In genomic region chr22:44132724-44133123, GRCh38 we compare ENCODE assay signal across 13 cellular contexts. TPM values are rescaled to one million over a fixed set of nuclear protein-coding genes. Genes with fewer than 3 reads are reported as not detected.
A peak's percentile ranks its signal among the peaks of the same experiment; 100 is the strongest.
DNase-seq lines count a peak whose midpoint lies in the region; ATAC-seq and TF ChIP-seq lines count a peak whose summit lies in the region.
"Had no signal": no experiment of that assay in that cellular context is flagged by ENCODE, and none has a peak within 500 bp of the region (broad histone marks: within the 10 kb centered on the region; RNA-seq: fewer than 3 reads in every experiment).

No MANE protein-coding gene starts in this region.

- H2BK5ac ChIP-seq in H9 (ENCODE audit: insufficient read length, low read length), result no peak overlapping the region

- no peak overlapping the region for H3T11ph ChIP-seq in H9 (ENCODE audit: low read length)

- H3K9ac ChIP-seq in H9 (ENCODE audit: extremely low read depth, insufficient read length, low read length), result no peak overlapping the region
- H3K9ac ChIP-seq: BLaER1 had no signal

- H3K4ac ChIP-seq in H9 (ENCODE audit: low read depth, low read length), result no peak overlapping the region

- peaks cover 17% of the 10 kb centered on the region for H3K36me3 ChIP-seq in osteoblast (ENCODE audit: insufficient read depth, low read length)

- no peak overlapping the region for H3K18ac ChIP-seq in H9 (ENCODE audit: insufficient read length, low read depth, low read length)

- H2BK15ac ChIP-seq in H9 (ENCODE audit: low read depth, low read length), result no peak overlapping the region

- WGBS in H9 (ENCODE audit: extremely low coverage, insufficient read length, low lambda C conversion rate), result no CpG with 5 or more reads among the region's 12 CpGs

- no peak overlapping the region for H3K56ac ChIP-seq in H9 (ENCODE audit: insufficient read length, low read depth, low read length)

- peak overlapping the region; percentile 18 for H3K4me3 ChIP-seq in osteoblast (ENCODE audit: insufficient read depth, low read length)
- H3K4me3 ChIP-seq: BLaER1 had no signal

- H3K23me2 ChIP-seq in H9 (ENCODE audit: insufficient read length, low read depth, low read length, poor library complexity, severe bottlenecking), result no peaks in the 10 kb centered on the region

- ATAC-seq in HG02840 (IDR thresholded peaks at IDR 0.05; ENCODE audit: low FRiP score, unreplicated experiment) (no peak), HG02623 (IDR thresholded peaks at IDR 0.05; ENCODE audit: unreplicated experiment) (no peak), HG03045 (IDR thresholded peaks at IDR 0.05; ENCODE audit: unreplicated experiment) (no peak)
- ATAC-seq: HepG2, T-helper 17 cell had no signal

- no peak overlapping the region for H4K5ac ChIP-seq in H9 (ENCODE audit: insufficient read length, low read depth, low read length)

- H3K4me2 ChIP-seq in H9 (ENCODE audit: insufficient read depth, insufficient read length, low read length), result no peak overlapping the region
- H3K4me2 ChIP-seq in osteoblast (ENCODE audit: insufficient read depth, low read length), result peak overlapping the region; percentile 49
- H3K4me2 ChIP-seq: BLaER1 had no signal

- DNase-seq in ELF-1 (ENCODE audit: low read depth, low spot score), result peak; percentile 40
- peak; percentile 63 for DNase-seq in H9
- no peak for DNase-seq in endothelial cell (ENCODE audit: low spot score)
- no peak for DNase-seq in osteoblast (ENCODE audit: insufficient read length, low spot score, missing footprints)
- DNase-seq: Karpas-422, NCI-H2029, SHP77 treated with DMSO at 0.1 percent for 48 hours, T-helper 17 cell had no signal

- H4K20me1 ChIP-seq in H9 (ENCODE audit: control insufficient read depth, insufficient read depth, insufficient read length) (no peaks in the 10 kb centered on the region), osteoblast (ENCODE audit: insufficient read depth, low read length) (no peaks in the 10 kb centered on the region)
- H4K20me1 ChIP-seq: BLaER1 had no signal

- no peak overlapping the region for H3K27ac Mint-ChIP-seq in H9
- no peak overlapping the region for H3K27ac Mint-ChIP-seq in endothelial cell (ENCODE audit: unreplicated experiment)
- H3K27ac Mint-ChIP-seq: T-helper 17 cell had no signal

- no peak overlapping the region for H2AK5ac ChIP-seq in H9 (ENCODE audit: insufficient read length, low read length)

- H3K9me3 Mint-ChIP-seq in H9 (peaks cover 21% of the 10 kb centered on the region in 2 experiments), endothelial cell (ENCODE audit: unreplicated experiment) (peaks cover 4% of the 10 kb centered on the region)

- H3K23ac ChIP-seq in H9 (ENCODE audit: insufficient read length, low read depth, low read length), result no peak overlapping the region

- H3K4me3 Mint-ChIP-seq in H9 (no peak overlapping the region; a peak in 1 of 5 replicates), endothelial cell (ENCODE audit: unreplicated experiment) (peak overlapping the region; percentile 63)
- H3K4me3 Mint-ChIP-seq: T-helper 17 cell had no signal

- H3K4me1 ChIP-seq in H9 (ENCODE audit: insufficient read depth, low read length), result peaks cover 3% of the 10 kb centered on the region
- H3K4me1 ChIP-seq in osteoblast (ENCODE audit: insufficient read depth, low read length), result peaks cover 33% of the 10 kb centered on the region

- no peak overlapping the region for H4K8ac ChIP-seq in H9 (replicated peaks; ENCODE audit: insufficient read length, low read depth, low read length)

- H3K36me3 Mint-ChIP-seq in H9 (ENCODE audit: insufficient read depth in 1 of 3, low read depth in 3 of 3), result peaks cover 15 to 23% (median 22%) of the 10 kb centered on the region in 3 experiments
- peaks cover 63% of the 10 kb centered on the region for H3K36me3 Mint-ChIP-seq in endothelial cell (ENCODE audit: low read depth, unreplicated experiment)

- no peak overlapping the region for H2BK12ac ChIP-seq in H9 (ENCODE audit: insufficient read length, low read depth, low read length)

- H3K79me2 ChIP-seq in H9 (ENCODE audit: insufficient read depth, low read length) (no peaks in the 10 kb centered on the region), osteoblast (ENCODE audit: insufficient read depth, low read length) (no peaks in the 10 kb centered on the region)

- H3K79me1 ChIP-seq in H9 (ENCODE audit: insufficient read depth, low read depth, low read length, poor library complexity, severe bottlenecking), result no peaks in the 10 kb centered on the region

- H2AFZ ChIP-seq in H9 (ENCODE audit: low read length) (no peak overlapping the region), osteoblast (ENCODE audit: low read length) (no peak overlapping the region)

- no peak overlapping the region for H2BK120ac ChIP-seq in H9 (ENCODE audit: low read depth, low read length, poor library complexity, severe bottlenecking)

- no peaks in the 10 kb centered on the region for H3K27me3 ChIP-seq in H9 (ENCODE audit: insufficient read depth, low read length)
- H3K27me3 ChIP-seq in osteoblast (ENCODE audit: insufficient read depth, low read length), result no peaks in the 10 kb centered on the region
- H3K27me3 ChIP-seq: BLaER1 had no signal

- no peak overlapping the region for H4K91ac ChIP-seq in H9 (ENCODE audit: insufficient read length, low read depth, low read length)

- H3K27ac ChIP-seq in H9 (ENCODE audit: insufficient read length, low read depth, low read length) (no peak overlapping the region), osteoblast (ENCODE audit: low read depth, low read length) (peak overlapping the region; percentile 99)
- H3K27ac ChIP-seq: BLaER1 had no signal

- H3K9me3 ChIP-seq in H9 (ENCODE audit: control insufficient read depth, low read depth, low read length) (peaks cover 19% of the 10 kb centered on the region), osteoblast (ENCODE audit: low read depth, low read length) (peaks cover 7% of the 10 kb centered on the region)

- H3K27me3 Mint-ChIP-seq in H9 (ENCODE audit: low read depth), result no peaks in the 10 kb centered on the region; the same call in none of the 2 replicates
- peaks cover 9% of the 10 kb centered on the region for H3K27me3 Mint-ChIP-seq in endothelial cell (ENCODE audit: unreplicated experiment)
- H3K27me3 Mint-ChIP-seq: T-helper 17 cell had no signal

- TF ChIP-seq CTCF in H9 (conservative IDR thresholded peaks at IDR 0.05) (peak; percentile 45; the same call in 2 of the 3 replicates), endothelial cell (IDR thresholded peaks at IDR 0.05; ENCODE audit: unreplicated experiment) (no peak), osteoblast (IDR thresholded peaks at IDR 0.05; ENCODE audit: extremely low read depth, low read depth, low read length) (no peak)

- peak overlapping the region; percentile 71 for H3K14ac ChIP-seq in H9 (ENCODE audit: insufficient read depth, low read length)

- no peak overlapping the region for H2BK20ac ChIP-seq in H9 (ENCODE audit: low read depth, low read length, poor library complexity, severe bottlenecking)

- peaks cover 20 to 28% of the 10 kb centered on the region in 2 experiments for H3K4me1 Mint-ChIP-seq in H9
- H3K4me1 Mint-ChIP-seq in endothelial cell (ENCODE audit: unreplicated experiment), result peaks cover 12% of the 10 kb centered on the region
- H3K4me1 Mint-ChIP-seq: T-helper 17 cell had no signal

RNA-seq across cellular contexts. Expression of gene PARVG, which starts 48.0 kb away (rescaled TPM):
- total RNA-seq in H9 (2021) (1.3 and 1.6 TPM in 2 replicates), endothelial cell (ENCODE audit: unreplicated experiment) (0.90 TPM), osteoblast (1.1 and 1.5 TPM in 2 replicates)
- total RNA-seq: HepG2 had no signal

Comparison
In these comparisons a context has a peak if more than half of its experiments do, and no peak if none do; other contexts are left out.
1. DNase-seq: peak in ELF-1 (single experiment) and H9 (single experiment); none in endothelial cell (single experiment) and osteoblast (single experiment).